In the genomic region with DNA sequence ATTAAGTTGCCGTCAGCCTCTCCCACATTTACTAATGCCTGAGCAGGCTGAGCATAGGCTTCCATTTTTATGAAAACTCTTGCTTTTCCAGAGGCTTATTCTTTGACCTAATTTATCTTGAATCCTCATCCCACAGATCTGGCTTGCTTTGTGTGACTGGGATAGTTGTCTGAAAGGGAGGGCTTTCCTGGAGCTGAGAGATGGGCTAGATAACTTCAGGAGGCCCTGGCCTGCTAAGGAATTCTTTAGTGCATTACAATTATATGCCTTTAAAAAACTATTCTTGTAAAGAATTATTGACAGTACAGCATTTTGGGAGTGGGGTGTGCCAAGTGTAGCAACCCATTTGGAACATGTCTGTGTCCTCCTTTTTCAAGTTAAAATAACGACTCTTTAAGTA, we compare ENCODE assay signal across 38 cellular contexts.
"Had no signal": no experiment of that assay in that cellular context is flagged by ENCODE, and none has a peak within 500 bp of the region (broad histone marks: within the 10 kb centered on the region; RNA-seq: fewer than 3 reads in every experiment).

No MANE protein-coding gene starts in this region.

- H3K27me3 Mint-ChIP-seq: activated CD4-positive, alpha-beta memory T cell treated with anti-CD3 and anti-CD28 coated beads, Interleukin-2, amount 10 ng/mL, durations not matched to agents 7 days and 5 days; activated CD8-positive, alpha-beta memory T cell treated with anti-CD3 and anti-CD28 coated beads, Interleukin-2, amount 10 ng/mL, durations not matched to agents 7 days and 5 days; activated naive CD8-positive, alpha-beta T cell treated with anti-CD3 and anti-CD28 coated beads for 36 hours had no signal

- H3K36me3 ChIP-seq: cardiac muscle cell, Peyer's patch, SJSA1, WERI-Rb-1 had no signal

- H3K27me3 ChIP-seq: cardiac muscle cell, Peyer's patch, SJSA1 had no signal

- H3K27ac ChIP-seq: cardiac muscle cell, Peyer's patch, SJSA1, WERI-Rb-1 had no signal

- H3K27ac Mint-ChIP-seq: activated CD4-positive, alpha-beta memory T cell treated with anti-CD3 and anti-CD28 coated beads, Interleukin-2, amount 10 ng/mL, durations not matched to agents 7 days and 5 days; activated CD8-positive, alpha-beta memory T cell treated with anti-CD3 and anti-CD28 coated beads, Interleukin-2, amount 10 ng/mL, durations not matched to agents 7 days and 5 days; activated naive CD8-positive, alpha-beta T cell treated with anti-CD3 and anti-CD28 coated beads for 36 hours had no signal

- H3K4me1 Mint-ChIP-seq: activated CD4-positive, alpha-beta memory T cell treated with anti-CD3 and anti-CD28 coated beads, Interleukin-2, amount 10 ng/mL, durations not matched to agents 7 days and 5 days; activated CD8-positive, alpha-beta memory T cell treated with anti-CD3 and anti-CD28 coated beads, Interleukin-2, amount 10 ng/mL, durations not matched to agents 7 days and 5 days had no signal

- H3K4me1 ChIP-seq: Peyer's patch had no signal

- DNase-seq: activated CD4-positive, alpha-beta memory T cell treated with anti-CD3 and anti-CD28 coated beads, Interleukin-2, amount 10 ng/mL, durations not matched to agents 7 days and 5 days; activated CD4-positive, alpha-beta T cell treated with anti-CD3 and anti-CD28 coated beads for 1 hour; activated CD4-positive, alpha-beta T cell treated with anti-CD3 and anti-CD28 coated beads for 48 hours; activated CD4-positive, CD25-positive, alpha-beta regulatory T cell; activated CD8-positive, alpha-beta memory T cell treated with anti-CD3 and anti-CD28 coated beads for 24 hours; activated CD8-positive, alpha-beta memory T cell treated with anti-CD3 and anti-CD28 coated beads, Interleukin-2, amount 10 ng/mL, durations not matched to agents 7 days and 5 days; activated CD8-positive, alpha-beta memory T cell treated with anti-CD3 and anti-CD28 coated beads, Interleukin-2, amount 50 U/mL, for 48 hours; activated effector memory CD4-positive, alpha-beta T cell treated with Interleukin-2 at 50 U/mL for 16 hours; activated naive CD4-positive, alpha-beta T cell; activated naive CD4-positive, alpha-beta T cell treated with anti-CD3 and anti-CD28 coated beads, Interleukin-2, amount 50 U/mL, for 16 hours; activated naive CD8-positive, alpha-beta T cell treated with anti-CD3 and anti-CD28 coated beads for 36 hours; activated T-cell treated with anti-CD3 and anti-CD28 coated beads, Interleukin-2, amount 50 U/mL, for 48 hours; amniotic stem cell; aorta; NCI-H1048; NCI-H1105 treated with DMSO at 0.1 percent for 48 hours; NCI-H1436; NCI-H1694; NCI-H1930; NCI-H2081 treated with DMSO at 0.1 percent for 48 hours; NCI-H226; NCI-H446 treated with DMSO at 0.1 percent for 48 hours; NCI-H524; NCI-H69; NCI-H82; NK-92 treated with Interleukin-12 subunit alpha and Interleukin-12 subunit beta, amount 100 ng/mL, for 24 hours; PC-3; Peyer's patch; RPMI8226; SHP77 treated with DMSO at 0.1 percent for 48 hours; SW 1271; T-helper 1 cell; T-helper 2 cell; T-helper 9 cell; WERI-Rb-1 had no signal

- H3K9me3 Mint-ChIP-seq: activated CD4-positive, alpha-beta memory T cell treated with anti-CD3 and anti-CD28 coated beads, Interleukin-2, amount 10 ng/mL, durations not matched to agents 7 days and 5 days; activated naive CD8-positive, alpha-beta T cell treated with anti-CD3 and anti-CD28 coated beads for 36 hours had no signal

- H3K9me3 ChIP-seq: Peyer's patch, SJSA1 had no signal

- ATAC-seq: activated CD8-positive, alpha-beta memory T cell treated with anti-CD3 and anti-CD28 coated beads, Interleukin-2, amount 10 ng/mL, durations not matched to agents 7 days and 5 days; K562; PC-3 had no signal

- H3K4me3 ChIP-seq: cardiac muscle cell, K562, Peyer's patch, SJSA1 had no signal

- H3K4me3 Mint-ChIP-seq: activated CD4-positive, alpha-beta memory T cell treated with anti-CD3 and anti-CD28 coated beads, Interleukin-2, amount 10 ng/mL, durations not matched to agents 7 days and 5 days; activated CD8-positive, alpha-beta memory T cell treated with anti-CD3 and anti-CD28 coated beads, Interleukin-2, amount 10 ng/mL, durations not matched to agents 7 days and 5 days; activated naive CD8-positive, alpha-beta T cell treated with anti-CD3 and anti-CD28 coated beads for 36 hours had no signal
